ENCODE assay signal across 1 cellular context in the genomic region with DNA sequence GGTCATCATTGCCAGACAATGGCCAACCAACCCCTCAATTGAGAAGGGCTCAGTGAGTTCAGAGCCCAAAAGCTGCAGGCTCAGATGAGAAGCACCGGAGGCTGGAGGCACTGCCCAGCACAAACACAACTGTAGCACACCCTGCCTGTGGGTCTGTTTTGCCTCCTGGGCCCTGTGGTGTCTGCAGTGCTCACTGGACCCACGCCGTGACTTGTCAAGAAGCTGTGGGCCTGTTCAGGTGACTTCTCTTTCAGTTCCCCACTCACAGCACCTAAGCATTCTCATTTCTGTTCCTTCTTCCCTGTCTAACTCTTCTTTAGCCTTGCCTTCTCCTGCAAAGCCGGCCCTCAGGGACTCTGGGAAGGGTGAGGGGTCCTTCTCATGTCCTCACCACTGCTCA. TPM values are rescaled to one million over a fixed set of nuclear protein-coding genes. Genes with fewer than 3 reads are reported as not detected.
"Had no signal": no experiment of that assay in that cellular context is flagged by ENCODE, and none has a peak within 500 bp of the region (broad histone marks: within the 10 kb centered on the region; RNA-seq: fewer than 3 reads in every experiment).

No MANE protein-coding gene starts in this region.

RNA-seq across cellular contexts. Expression of a gene that starts 27.2 kb away (rescaled TPM):
- polyA plus RNA-seq: immature natural killer cell had no signal
